ENCODE assay signal across 2 cellular contexts in the genomic region with DNA sequence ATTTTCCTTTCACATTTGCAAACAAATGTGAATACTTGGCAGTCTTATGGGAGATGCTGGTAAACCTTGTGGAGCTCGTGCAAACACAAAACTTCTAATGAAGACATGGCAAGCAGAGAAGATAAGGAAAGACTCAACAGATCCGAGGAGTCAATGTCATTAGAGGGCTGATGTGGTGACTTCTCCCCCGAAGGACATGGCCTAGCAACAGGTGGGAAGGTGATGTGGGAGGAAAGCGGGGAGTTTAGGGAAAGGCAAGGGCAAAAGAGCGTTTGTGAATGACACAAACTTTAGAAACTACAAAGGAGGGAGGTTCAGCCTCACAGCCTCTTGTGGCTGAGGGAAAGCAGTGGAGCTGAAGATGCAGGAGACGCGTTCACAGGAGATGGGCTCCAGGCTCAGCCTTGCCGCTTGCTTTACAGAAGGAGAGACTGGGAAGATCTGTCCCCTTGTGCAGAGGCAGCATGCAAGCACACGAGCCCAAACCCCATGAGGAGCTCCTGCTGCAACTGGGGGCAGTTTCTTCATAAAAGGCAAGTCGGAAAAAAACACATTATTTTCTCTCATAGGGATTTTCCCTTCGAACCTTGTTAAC.
TF ChIP-seq lines count a peak whose summit lies in the region.

No MANE protein-coding gene starts in this region.

TF ChIP-seq in IMR-90, 13 proteins besides CTCF, POLR2A, EP300 and RAD21:
- TF ChIP-seq RCOR1 (IDR thresholded peaks at IDR 0.05; ENCODE audit: insufficient replicate concordance, low read length) (no peak), SMC3 (IDR thresholded peaks at IDR 0.05; ENCODE audit: low read depth, low read length) (no peak), CHD1 (IDR thresholded peaks at IDR 0.05; ENCODE audit: low read depth, low read length) (no peak), RFX5 (IDR thresholded peaks at IDR 0.05; ENCODE audit: low read depth, low read length) (no peak), NFE2L2 (IDR thresholded peaks at IDR 0.05; ENCODE audit: low read depth, low read length) (no peak), BHLHE40 (IDR thresholded peaks at IDR 0.05; ENCODE audit: low read depth, low read length) (no peak), CEBPB (IDR thresholded peaks at IDR 0.05; ENCODE audit: low read depth, low read length) (no peak), MAZ (IDR thresholded peaks at IDR 0.05; ENCODE audit: borderline replicate concordance, low read depth, low read length) (no peak), MAFK (IDR thresholded peaks at IDR 0.05; ENCODE audit: low read depth, low read length) (no peak), FOS (IDR thresholded peaks at IDR 0.05; ENCODE audit: low read depth, low read length) (no peak), MXI1 (IDR thresholded peaks at IDR 0.05; ENCODE audit: borderline replicate concordance, low read depth, low read length) (no peak)
- TF ChIP-seq, protein P1, sequence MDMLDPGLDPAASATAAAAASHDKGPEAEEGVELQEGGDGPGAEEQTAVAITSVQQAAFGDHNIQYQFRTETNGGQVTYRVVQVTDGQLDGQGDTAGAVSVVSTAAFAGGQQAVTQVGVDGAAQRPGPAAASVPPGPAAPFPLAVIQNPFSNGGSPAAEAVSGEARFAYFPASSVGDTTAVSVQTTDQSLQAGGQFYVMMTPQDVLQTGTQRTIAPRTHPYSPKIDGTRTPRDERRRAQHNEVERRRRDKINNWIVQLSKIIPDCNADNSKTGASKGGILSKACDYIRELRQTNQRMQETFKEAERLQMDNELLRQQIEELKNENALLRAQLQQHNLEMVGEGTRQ (IDR thresholded peaks at IDR 0.05; ENCODE audit: low read depth, low read length): no peak
- TF ChIP-seq, protein P2, sequence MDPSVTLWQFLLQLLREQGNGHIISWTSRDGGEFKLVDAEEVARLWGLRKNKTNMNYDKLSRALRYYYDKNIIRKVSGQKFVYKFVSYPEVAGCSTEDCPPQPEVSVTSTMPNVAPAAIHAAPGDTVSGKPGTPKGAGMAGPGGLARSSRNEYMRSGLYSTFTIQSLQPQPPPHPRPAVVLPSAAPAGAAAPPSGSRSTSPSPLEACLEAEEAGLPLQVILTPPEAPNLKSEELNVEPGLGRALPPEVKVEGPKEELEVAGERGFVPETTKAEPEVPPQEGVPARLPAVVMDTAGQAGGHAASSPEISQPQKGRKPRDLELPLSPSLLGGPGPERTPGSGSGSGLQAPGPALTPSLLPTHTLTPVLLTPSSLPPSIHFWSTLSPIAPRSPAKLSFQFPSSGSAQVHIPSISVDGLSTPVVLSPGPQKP (IDR thresholded peaks at IDR 0.05; ENCODE audit: borderline replicate concordance, low read depth, low read length): no peak
TF ChIP-seq in IMR-90: peak in this region for 0.

TF ChIP-seq in H1, 55 proteins besides CTCF, POLR2A, EP300 and RAD21:
- TF ChIP-seq, protein P3, sequence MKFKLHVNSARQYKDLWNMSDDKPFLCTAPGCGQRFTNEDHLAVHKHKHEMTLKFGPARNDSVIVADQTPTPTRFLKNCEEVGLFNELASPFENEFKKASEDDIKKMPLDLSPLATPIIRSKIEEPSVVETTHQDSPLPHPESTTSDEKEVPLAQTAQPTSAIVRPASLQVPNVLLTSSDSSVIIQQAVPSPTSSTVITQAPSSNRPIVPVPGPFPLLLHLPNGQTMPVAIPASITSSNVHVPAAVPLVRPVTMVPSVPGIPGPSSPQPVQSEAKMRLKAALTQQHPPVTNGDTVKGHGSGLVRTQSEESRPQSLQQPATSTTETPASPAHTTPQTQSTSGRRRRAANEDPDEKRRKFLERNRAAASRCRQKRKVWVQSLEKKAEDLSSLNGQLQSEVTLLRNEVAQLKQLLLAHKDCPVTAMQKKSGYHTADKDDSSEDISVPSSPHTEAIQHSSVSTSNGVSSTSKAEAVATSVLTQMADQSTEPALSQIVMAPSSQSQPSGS (IDR thresholded peaks at IDR 0.05; ENCODE audit: low read length): no peak
- TF ChIP-seq, protein P4, sequence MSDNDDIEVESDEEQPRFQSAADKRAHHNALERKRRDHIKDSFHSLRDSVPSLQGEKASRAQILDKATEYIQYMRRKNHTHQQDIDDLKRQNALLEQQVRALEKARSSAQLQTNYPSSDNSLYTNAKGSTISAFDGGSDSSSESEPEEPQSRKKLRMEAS (IDR thresholded peaks at IDR 0.05): no peak
- TF ChIP-seq BCL11A (IDR thresholded peaks at IDR 0.05; ENCODE audit: low read depth in 2 of 2, low read length in 2 of 2): no peak
TF ChIP-seq in H1: peak in this region for 0.
